In the genomic region with DNA sequence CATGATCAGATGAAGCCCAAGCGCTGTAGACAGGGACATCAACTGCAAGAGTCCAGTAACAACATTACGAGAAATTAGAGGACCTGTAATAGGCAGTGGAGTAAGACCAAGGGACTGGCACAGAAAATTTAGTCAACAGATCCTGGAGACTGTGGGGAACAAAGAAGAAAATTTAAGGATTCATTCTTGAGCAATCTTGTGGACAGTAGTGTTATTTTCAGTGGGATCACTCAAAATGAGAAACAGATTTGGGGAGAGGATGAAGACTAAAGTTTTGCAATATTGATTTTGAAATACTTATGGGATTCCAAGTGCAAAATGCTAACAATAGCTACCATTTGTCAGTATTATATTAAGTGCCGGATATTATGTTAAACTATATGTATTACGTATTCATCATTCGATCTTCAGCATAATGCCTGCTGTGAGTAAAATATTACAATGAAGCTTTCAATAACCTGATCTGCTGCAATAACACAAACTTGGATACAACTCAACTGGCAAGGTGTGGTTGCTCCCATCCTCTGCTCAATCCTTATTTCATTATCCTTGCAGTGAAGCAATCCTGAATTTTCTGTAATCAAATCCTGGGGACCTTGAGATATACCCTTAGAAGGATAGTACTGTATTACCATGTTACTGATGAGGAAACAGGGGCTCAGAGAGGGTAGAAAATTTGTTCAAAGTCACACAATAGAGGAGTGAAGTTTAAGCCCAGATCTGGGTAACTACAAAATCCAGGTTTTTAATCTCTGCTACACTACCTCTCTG, we compare ENCODE assay signal across 1 cellular context.
TF ChIP-seq lines count a peak whose summit lies in the region.

No MANE protein-coding gene starts in this region.

TF ChIP-seq in IMR-90, 13 proteins besides CTCF, POLR2A, EP300 and RAD21 (continued from another document):
- TF ChIP-seq RCOR1 (IDR thresholded peaks at IDR 0.05; ENCODE audit: insufficient replicate concordance, low read length) (no peak), FOS (IDR thresholded peaks at IDR 0.05; ENCODE audit: low read depth, low read length) (no peak), MXI1 (IDR thresholded peaks at IDR 0.05; ENCODE audit: borderline replicate concordance, low read depth, low read length) (no peak), NFE2L2 (IDR thresholded peaks at IDR 0.05; ENCODE audit: low read depth, low read length) (no peak), CHD1 (IDR thresholded peaks at IDR 0.05; ENCODE audit: low read depth, low read length) (no peak)
